ENCODE assay signal across 7 cellular contexts in the genomic region with DNA sequence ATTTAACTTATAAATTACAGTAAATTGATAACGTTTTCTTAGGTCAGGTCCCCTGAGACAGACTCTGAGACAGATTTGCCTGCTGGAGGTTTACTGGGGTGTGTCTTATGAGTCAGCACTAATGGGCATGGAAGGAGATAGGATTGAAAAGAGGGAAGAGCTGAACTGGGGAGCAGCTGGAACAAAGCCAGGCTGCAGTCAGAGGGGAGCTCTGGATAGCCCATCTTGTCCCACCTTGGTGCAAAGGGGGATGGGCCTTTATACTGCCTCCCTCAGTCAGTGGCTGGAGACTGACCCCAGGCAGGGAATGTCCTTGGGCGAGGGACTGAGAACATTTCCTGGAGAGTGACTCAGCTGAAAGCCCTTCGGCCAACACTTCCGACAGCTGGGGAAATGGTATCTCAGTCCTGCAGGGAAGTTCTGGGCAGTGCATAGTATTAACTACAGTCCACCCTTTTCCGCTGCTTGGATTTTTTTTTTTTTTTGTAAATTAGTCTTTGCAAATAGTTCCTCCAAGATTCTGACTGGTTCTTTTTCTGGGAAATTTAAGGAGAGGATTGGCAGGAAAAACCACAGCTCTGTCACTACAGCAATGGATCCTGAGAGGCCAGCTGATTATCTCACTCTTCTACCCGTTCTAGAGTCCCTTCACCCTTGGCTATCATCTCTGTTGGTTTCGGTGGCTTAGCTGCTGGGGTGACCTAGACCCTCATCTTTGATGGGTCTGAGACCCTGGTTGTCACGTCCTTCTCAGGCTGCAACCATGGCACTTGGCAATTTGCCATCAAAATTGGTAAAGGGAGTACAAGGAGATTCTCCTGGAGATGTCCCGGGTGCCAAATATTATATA. TPM values are rescaled to one million over a fixed set of nuclear protein-coding genes. Genes with fewer than 3 reads are reported as not detected.
DNase-seq lines count a peak whose midpoint lies in the region; ATAC-seq and TF ChIP-seq lines count a peak whose summit lies in the region.

No MANE protein-coding gene starts in this region.

- H3K9me3 ChIP-seq in HUES64 (ENCODE audit: insufficient read depth, low read depth, low read length) (no peaks in the 10 kb centered on the region), upper lobe of right lung (no peaks in the 10 kb centered on the region)

- H3K27me3 ChIP-seq in HUES64 (ENCODE audit: insufficient read depth, low read length), result no peaks in the 10 kb centered on the region
- no peaks in the 10 kb centered on the region for H3K27me3 ChIP-seq in upper lobe of right lung

- H3K27ac ChIP-seq in HUES64 (ENCODE audit: low read depth, low read length), result peak overlapping the region; percentile 79
- peak overlapping the region; percentile 76 for H3K27ac ChIP-seq in upper lobe of right lung

- no peaks in the 10 kb centered on the region for H3K36me3 Mint-ChIP-seq in chondrocyte (ENCODE audit: low read depth)

- peak overlapping the region; percentile 52; the same call in 1 of the 2 replicates for H3K9ac ChIP-seq in HUES64 (ENCODE audit: low read depth, low read length)

- H3K9me3 Mint-ChIP-seq in chondrocyte (ENCODE audit: low read depth), result no peaks in the 10 kb centered on the region

- H3K4me3 Mint-ChIP-seq in chondrocyte (ENCODE audit: unreplicated experiment), result no peak overlapping the region

- H3K4me1 ChIP-seq in HUES64 (ENCODE audit: insufficient read depth, low read length), result peaks cover 20% of the 10 kb centered on the region
- peaks cover 15% of the 10 kb centered on the region for H3K4me1 ChIP-seq in upper lobe of right lung

- H3K36me3 ChIP-seq in HUES64 (ENCODE audit: insufficient read depth, low read length), result no peaks in the 10 kb centered on the region
- H3K36me3 ChIP-seq in upper lobe of right lung, result no peaks in the 10 kb centered on the region

- H3K27ac Mint-ChIP-seq in chondrocyte (ENCODE audit: unreplicated experiment), result peak overlapping the region; percentile 83

- ATAC-seq in left colon (peak; percentile 93), upper lobe of right lung (peak; percentile 85), GM18498 (IDR thresholded peaks at IDR 0.05; ENCODE audit: unreplicated experiment) (no peak), GM21360 (IDR thresholded peaks at IDR 0.05; ENCODE audit: unreplicated experiment) (no peak)

- WGBS in HUES64, result 62% methylated on average over 8 of the region's 9 CpGs

- DNase-seq in chondrocyte (ENCODE audit: low spot score) (no peak), left colon (peak; percentile 37 to 76), upper lobe of right lung (no peak)
- DNase-seq in stimulated activated CD4-positive, alpha-beta T cell treated with anti-CD3 and anti-CD28 coated beads, Interleukin-15, amount 100 ng/mL, for 24 hours, result no peak

- no peak overlapping the region for H3K4me3 ChIP-seq in HUES64 (ENCODE audit: low read length)
- no peak overlapping the region for H3K4me3 ChIP-seq in upper lobe of right lung

- peaks cover 40% of the 10 kb centered on the region for H3K4me1 Mint-ChIP-seq in chondrocyte (ENCODE audit: low read depth)

- intact Hi-C loops in left colon (cut with DNase I, micrococcal nuclease), result no loop called here
- intact Hi-C loops in upper lobe of right lung (cut with DNase I), result no loop called here

- TF ChIP-seq CTCF in chondrocyte (IDR thresholded peaks at IDR 0.05), result no peak
- no peak for TF ChIP-seq CTCF in upper lobe of right lung (IDR thresholded peaks at IDR 0.05)

- H3K27me3 Mint-ChIP-seq in chondrocyte (ENCODE audit: low read depth), result no peaks in the 10 kb centered on the region

RNA-seq across cellular contexts. Expression of gene CDC42BPA, which starts 39.2 kb away (rescaled TPM):
- 11.5 TPM for polyA plus RNA-seq in HUES64 (2013, experiment 1 of 2)
- 12.4 TPM for polyA plus RNA-seq in HUES64 (2013, experiment 2 of 2)
- 59.1 to 77.6 TPM (median 61.6 TPM) in 3 replicates for total RNA-seq in chondrocyte
- total RNA-seq in left colon, result 10 to 100 TPM; 46.2 to 49.9 TPM
- total RNA-seq in upper lobe of right lung, result 41.8 TPM

Comparison
In these comparisons a context has a peak if more than half of its experiments do, and no peak if none do; other contexts are left out.
1. DNase-seq: peak in left colon (2 of 2); none in chondrocyte (single experiment), upper lobe of right lung (single experiment) and stimulated activated CD4-positive, alpha-beta T cell treated with anti-CD3 and anti-CD28 coated beads, Interleukin-15, amount 100 ng/mL, for 24 hours (single experiment).
2. ATAC-seq: peak in left colon (single experiment) and upper lobe of right lung (single experiment); none in GM18498 (single experiment) and GM21360 (single experiment).